20 cellular contexts compared by ENCODE assay signal in genomic region chr20:3754258-3754595, GRCh38. TPM values are rescaled to one million over a fixed set of nuclear protein-coding genes. Genes with fewer than 3 reads are reported as not detected.
DNase-seq lines count a peak whose midpoint lies in the region; ATAC-seq and TF ChIP-seq lines count a peak whose summit lies in the region.
"Had no signal": no experiment of that assay in that cellular context is flagged by ENCODE, and none has a peak within 500 bp of the region (broad histone marks: within the 10 kb centered on the region; RNA-seq: fewer than 3 reads in every experiment).

No MANE protein-coding gene starts in this region.

- H3K4me3 ChIP-seq in left ventricle myocardium inferior (no peak overlapping the region), sigmoid colon (no peak overlapping the region), colonic mucosa (no peak overlapping the region)
- H3K4me3 ChIP-seq: BLaER1, GM23338 had no signal

- H3K36me3 ChIP-seq in left ventricle myocardium inferior, result peaks cover 25% of the 10 kb centered on the region
- H3K36me3 ChIP-seq in sigmoid colon, result peaks cover 0 to 76% (median 27%) of the 10 kb centered on the region in 4 donors
- no peaks in the 10 kb centered on the region for H3K36me3 ChIP-seq in colonic mucosa

- H3K4me1 ChIP-seq in left ventricle myocardium inferior, result peaks cover 68% of the 10 kb centered on the region
- peaks cover 0 to 24% (median 8%) of the 10 kb centered on the region in 4 donors for H3K4me1 ChIP-seq in sigmoid colon
- H3K4me1 ChIP-seq in colonic mucosa, result no peaks in the 10 kb centered on the region

- no peak for TF ChIP-seq POLR2A in sigmoid colon (IDR thresholded peaks at IDR 0.05)

- H3K27ac ChIP-seq in left ventricle myocardium inferior (replicated peaks), result peak overlapping the region; percentile 61
- H3K27ac ChIP-seq in caudate nucleus (ENCODE audit: low read depth, low read length), result peak overlapping the region; percentile 67
- H3K27ac ChIP-seq in sigmoid colon, result no peak overlapping the region
- H3K27ac ChIP-seq in colonic mucosa, result no peak overlapping the region
- H3K27ac ChIP-seq: BLaER1 had no signal

- peaks cover 26% of the 10 kb centered on the region for H3K27me3 ChIP-seq in left ventricle myocardium inferior (ENCODE audit: low read depth)
- peaks cover 0 to 8% (median 0%) of the 10 kb centered on the region in 3 donors for H3K27me3 ChIP-seq in sigmoid colon
- peaks cover 15% of the 10 kb centered on the region for H3K27me3 ChIP-seq in colonic mucosa
- H3K27me3 ChIP-seq: BLaER1 had no signal

- no peak for TF ChIP-seq CTCF in left ventricle myocardium inferior (IDR thresholded peaks at IDR 0.05; ENCODE audit: borderline replicate concordance)
- TF ChIP-seq CTCF in sigmoid colon (IDR thresholded peaks at IDR 0.05), result no peak
- TF ChIP-seq CTCF in colonic mucosa (IDR thresholded peaks at IDR 0.05), result no peak

- H3K9me3 ChIP-seq in left ventricle myocardium inferior (replicated peaks), result no peaks in the 10 kb centered on the region
- no peaks in the 10 kb centered on the region for H3K9me3 ChIP-seq in sigmoid colon
- H3K9me3 ChIP-seq in colonic mucosa, result no peaks in the 10 kb centered on the region
- H3K9me3 ChIP-seq: BLaER1 had no signal

- ATAC-seq in left cardiac atrium (no peak), HG02852 (IDR thresholded peaks at IDR 0.05; ENCODE audit: unreplicated experiment) (no peak)
- ATAC-seq: GM23338, HepG2 had no signal

- 94 to 95% methylated on average over 16 of the region's 16 CpGs for WGBS in sigmoid colon, 2 donors

- TF ChIP-seq EP300 in sigmoid colon (IDR thresholded peaks at IDR 0.05), result no peak

- no peak for DNase-seq in left ventricle myocardium inferior
- DNase-seq in left cardiac atrium, result no peak
- peak in 14 of 61 donors; percentile 20 to 70 (median 43) for DNase-seq in caudate nucleus (lab: John Stamatoyannopoulos, UW)
- DNase-seq in sigmoid colon, result peak; percentile 65
- no peak for DNase-seq in colonic mucosa
- DNase-seq in T-helper 1 cell, result no peak
- DNase-seq: 8988T; CD4-positive, alpha-beta memory T cell; DMS153; DMS79; GDM1; H9 had no signal

- H3K9ac ChIP-seq in colonic mucosa (ENCODE audit: low read depth in 2 of 2, low read length in 2 of 2), result no peak overlapping the region
- H3K9ac ChIP-seq: BLaER1 had no signal

- intact Hi-C loops in left ventricle myocardium inferior (cut with micrococcal nuclease) (no loop called here), left cardiac atrium (cut with DNase I) (loop anchor here in 1 of 2 donors (5.0 kb wide), 1 partner anchor 37 kb away; no protein-coding TSS in a partner anchor), sigmoid colon (cut with DNase I) (loop anchor here (10.0 kb wide), 1 partner anchor 331 kb away; no protein-coding TSS in a partner anchor), colonic mucosa (cut with DNase I) (no loop called here)

RNA-seq across cellular contexts. Expression of gene ADISSP, which starts 13.3 kb away (rescaled TPM):
- total RNA-seq in left ventricle myocardium inferior (10.2 TPM), left cardiac atrium (10 to 100 TPM; 17.2 to 23.2 TPM), sigmoid colon (100 to 1,000 TPM in 1 of 4 donors, 10 to 100 TPM in 3; 53.2 to 116 (median 69.6) TPM), colonic mucosa (10 to 100 TPM; 20.6 to 37.7 TPM)
- polyA plus RNA-seq in sigmoid colon, result 10 to 100 TPM; 15.7 to 38.1 (median 18.0) TPM

RNA-seq across cellular contexts. Expression of gene HSPA12B, which starts 21.7 kb away (rescaled TPM):
- 12.5 TPM for total RNA-seq in left ventricle myocardium inferior
- 10 to 100 TPM; 15.7 to 19.3 TPM for total RNA-seq in left cardiac atrium
- 10 to 100 TPM in 1 of 4 donors, 1 to 10 TPM in 3; 2.2 to 10.5 (median 7.8) TPM for total RNA-seq in sigmoid colon
- 1 to 10 TPM in 2 of 3 donors, under 1 TPM in 1; 0.69 to 7.8 (median 2.9) TPM for polyA plus RNA-seq in sigmoid colon
- 1 to 10 TPM; 1.5 to 1.7 TPM for total RNA-seq in colonic mucosa
- total RNA-seq: A673; CD4-positive, alpha-beta memory T cell; HepG2 had no signal
- polyA plus RNA-seq: CD14-positive monocyte had no signal

RNA-seq across cellular contexts. Expression of gene SPEF1, which starts 27.0 kb away (rescaled TPM):
- total RNA-seq in left ventricle myocardium inferior (0.33 TPM), left cardiac atrium (not detected), sigmoid colon (under 1 TPM in 1 of 4 donors, not detected in 3; 0.81 TPM), colonic mucosa (not detected)
- polyA plus RNA-seq in sigmoid colon, result under 1 TPM in 1 of 3 donors, not detected in 2; 0.12 TPM
- total RNA-seq: CD4-positive, alpha-beta memory T cell; Daoy had no signal
- polyA plus RNA-seq: CD14-positive monocyte had no signal

RNA-seq across cellular contexts. Expression of gene CENPB, which starts 32.3 kb away (rescaled TPM):
- total RNA-seq in left ventricle myocardium inferior, result 70.7 TPM
- 10 to 100 TPM; 70.8 to 93.6 TPM for total RNA-seq in left cardiac atrium
- 10 to 100 TPM; 73.4 to 99.9 (median 84.3) TPM for total RNA-seq in sigmoid colon
- 10 to 100 TPM; 52.7 to 71.4 (median 58.9) TPM for polyA plus RNA-seq in sigmoid colon
- total RNA-seq in colonic mucosa, result 10 to 100 TPM; 65.6 to 93.3 TPM

RNA-seq across cellular contexts. Expression of gene SIGLEC1, which starts 41.8 kb away (rescaled TPM):
- 6.4 TPM for total RNA-seq in left ventricle myocardium inferior
- total RNA-seq in left cardiac atrium, result 10 to 100 TPM; 12.4 to 23.9 TPM
- 10 to 100 TPM in 3 of 4 donors, 1 to 10 TPM in 1; 9.9 to 17.1 (median 10.2) TPM for total RNA-seq in sigmoid colon
- polyA plus RNA-seq in sigmoid colon, result 1 to 10 TPM; 2.4 to 6.9 (median 5.3) TPM
- total RNA-seq in colonic mucosa, result 1 to 10 TPM; 2.5 to 4.6 TPM
- total RNA-seq: A673, Daoy, GM23338, H9, HepG2 had no signal
- polyA plus RNA-seq: AG04450; CD4-positive, alpha-beta memory T cell; GM23338 had no signal

Comparison
In these comparisons a context has a peak if more than half of its experiments do, and no peak if none do; other contexts are left out.
1. H3K27ac ChIP-seq: peak in left ventricle myocardium inferior (single experiment) and caudate nucleus (single experiment); none in sigmoid colon (0 of 4) and colonic mucosa (single experiment).